In the genomic region with DNA sequence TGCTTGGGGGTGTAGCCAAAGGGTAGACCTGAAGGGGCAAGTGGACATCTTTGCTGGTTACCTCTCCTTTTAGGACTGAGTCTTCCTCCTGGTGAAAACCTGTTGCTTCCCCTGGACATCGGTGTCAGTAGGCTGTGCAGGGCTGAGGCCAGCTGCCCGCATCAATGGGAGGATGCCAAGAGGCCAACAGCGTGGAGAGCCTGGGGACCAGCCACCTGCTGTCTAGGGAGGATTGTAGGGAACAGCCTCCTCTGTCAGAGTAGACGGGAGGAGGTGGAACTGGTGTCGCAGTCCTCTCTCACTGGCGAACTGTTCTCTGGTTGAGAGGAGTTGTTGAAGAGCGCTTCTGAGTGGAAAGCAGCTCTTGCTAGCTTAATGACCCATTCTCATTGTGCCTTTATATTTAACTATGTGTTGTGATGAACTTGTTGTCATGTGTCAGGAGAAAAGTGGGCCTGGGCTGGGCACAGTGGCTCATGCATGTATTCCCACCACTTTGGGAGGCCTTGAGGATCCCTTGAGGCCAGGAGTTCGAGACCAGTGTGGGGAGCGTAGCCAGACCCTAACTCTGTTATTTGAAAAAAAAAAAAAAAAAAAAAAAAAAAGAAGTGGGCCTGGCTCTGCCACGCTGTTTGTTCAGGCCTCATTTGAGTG, we compare ENCODE assay signal across 1 cellular context.
TF ChIP-seq lines count a peak whose summit lies in the region.

No MANE protein-coding gene starts in this region.

TF ChIP-seq in IMR-90, 13 proteins besides CTCF, POLR2A, EP300 and RAD21:
- TF ChIP-seq, protein P1, sequence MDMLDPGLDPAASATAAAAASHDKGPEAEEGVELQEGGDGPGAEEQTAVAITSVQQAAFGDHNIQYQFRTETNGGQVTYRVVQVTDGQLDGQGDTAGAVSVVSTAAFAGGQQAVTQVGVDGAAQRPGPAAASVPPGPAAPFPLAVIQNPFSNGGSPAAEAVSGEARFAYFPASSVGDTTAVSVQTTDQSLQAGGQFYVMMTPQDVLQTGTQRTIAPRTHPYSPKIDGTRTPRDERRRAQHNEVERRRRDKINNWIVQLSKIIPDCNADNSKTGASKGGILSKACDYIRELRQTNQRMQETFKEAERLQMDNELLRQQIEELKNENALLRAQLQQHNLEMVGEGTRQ (IDR thresholded peaks at IDR 0.05; ENCODE audit: low read depth, low read length): no peak
- TF ChIP-seq SMC3 (IDR thresholded peaks at IDR 0.05; ENCODE audit: low read depth, low read length): no peak
- TF ChIP-seq, protein P2, sequence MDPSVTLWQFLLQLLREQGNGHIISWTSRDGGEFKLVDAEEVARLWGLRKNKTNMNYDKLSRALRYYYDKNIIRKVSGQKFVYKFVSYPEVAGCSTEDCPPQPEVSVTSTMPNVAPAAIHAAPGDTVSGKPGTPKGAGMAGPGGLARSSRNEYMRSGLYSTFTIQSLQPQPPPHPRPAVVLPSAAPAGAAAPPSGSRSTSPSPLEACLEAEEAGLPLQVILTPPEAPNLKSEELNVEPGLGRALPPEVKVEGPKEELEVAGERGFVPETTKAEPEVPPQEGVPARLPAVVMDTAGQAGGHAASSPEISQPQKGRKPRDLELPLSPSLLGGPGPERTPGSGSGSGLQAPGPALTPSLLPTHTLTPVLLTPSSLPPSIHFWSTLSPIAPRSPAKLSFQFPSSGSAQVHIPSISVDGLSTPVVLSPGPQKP (IDR thresholded peaks at IDR 0.05; ENCODE audit: borderline replicate concordance, low read depth, low read length): no peak
